9 cellular contexts compared by ENCODE assay signal in genomic region chr16:11100239-11100750, GRCh38.
DNase-seq lines count a peak whose midpoint lies in the region; TF ChIP-seq lines count a peak whose summit lies in the region.
"Had no signal": no experiment of that assay in that cellular context is flagged by ENCODE, and none has a peak within 500 bp of the region (broad histone marks: within the 10 kb centered on the region; RNA-seq: fewer than 3 reads in every experiment).

No MANE protein-coding gene starts in this region.

- no peaks in the 10 kb centered on the region for H3K27me3 ChIP-seq in OCI-LY1 (ENCODE audit: insufficient read depth, low read length)
- no peaks in the 10 kb centered on the region for H3K27me3 ChIP-seq in effector memory CD4-positive, alpha-beta T cell (replicated peaks; ENCODE audit: control insufficient read depth, insufficient read depth, low read length, poor library complexity, severe bottlenecking)

- peak overlapping the region; percentile 71 for H3K4me2 ChIP-seq in OCI-LY1 (ENCODE audit: low read length)

- H3K27ac ChIP-seq in OCI-LY1 (ENCODE audit: low read depth, low read length, poor library complexity, severe bottlenecking) (peak overlapping the region; percentile 97), urinary bladder (ENCODE audit: low read depth) (peak overlapping the region; percentile 69)
- no peak overlapping the region for H3K27ac ChIP-seq in effector memory CD4-positive, alpha-beta T cell (ENCODE audit: insufficient read depth, low read length, poor library complexity, severe bottlenecking)
- H3K27ac ChIP-seq: epithelial cell of prostate had no signal

- TF ChIP-seq CTCF in AG10803 (conservative IDR thresholded peaks at IDR 0.05; ENCODE audit: low read length) (peak; percentile 53), GM20000 (IDR thresholded peaks at IDR 0.05; ENCODE audit: extremely low read depth, missing control alignments) (no peak), OCI-LY1 (IDR thresholded peaks at IDR 0.05; ENCODE audit: low read length) (no peak)

- no peaks in the 10 kb centered on the region for H3F3A ChIP-seq in OCI-LY1 (ENCODE audit: insufficient read depth, low read length)

- H3K79me2 ChIP-seq in OCI-LY1 (ENCODE audit: insufficient read depth, low read length), result no peaks in the 10 kb centered on the region

- peaks cover 72% of the 10 kb centered on the region for H3K4me1 ChIP-seq in OCI-LY1 (ENCODE audit: insufficient read depth, low read length, severe bottlenecking)
- H3K4me1 ChIP-seq in urinary bladder (ENCODE audit: insufficient read depth), result no peaks in the 10 kb centered on the region
- H3K4me1 ChIP-seq in effector memory CD4-positive, alpha-beta T cell (ENCODE audit: control insufficient read depth, insufficient read depth, low read length, poor library complexity, severe bottlenecking), result peaks cover 10% of the 10 kb centered on the region

- no peaks in the 10 kb centered on the region for H3K27me3 Mint-ChIP-seq in dendritic cell treated with granulocyte-macrophage colony-stimulating factor and Interleukin-4, amounts not matched to agents 40 ng/mL and 50 ng/mL, for 4 days
- no peaks in the 10 kb centered on the region for H3K27me3 Mint-ChIP-seq in immature natural killer cell (ENCODE audit: low read depth in 3 of 3)

- H3K36me3 ChIP-seq in OCI-LY1 (ENCODE audit: insufficient read depth, low read length) (no peaks in the 10 kb centered on the region), urinary bladder (ENCODE audit: insufficient read depth) (no peaks in the 10 kb centered on the region)
- no peaks in the 10 kb centered on the region for H3K36me3 ChIP-seq in effector memory CD4-positive, alpha-beta T cell (ENCODE audit: control insufficient read depth, insufficient read depth, low read length)

- H3K9me2 ChIP-seq in OCI-LY1 (ENCODE audit: low read depth, low read length), result no peaks in the 10 kb centered on the region

- DNase-seq in AG10803 (ENCODE audit: low read depth) (peak; percentile 86), GM20000 (ENCODE audit: low spot score) (peak; percentile 64), midbrain (lab: John Stamatoyannopoulos, UW) (peak; percentile 16), immature natural killer cell (no peak)
- no peak for DNase-seq in effector memory CD4-positive, alpha-beta T cell

- 26% methylated on average over 6 of the region's 6 CpGs for WGBS in urinary bladder

- H3K9ac ChIP-seq in OCI-LY1 (ENCODE audit: low read length), result peak overlapping the region; percentile 76

- H2AFZ ChIP-seq in OCI-LY1 (ENCODE audit: low read length), result no peak overlapping the region

- H3K9me3 Mint-ChIP-seq in dendritic cell treated with granulocyte-macrophage colony-stimulating factor and Interleukin-4, amounts not matched to agents 40 ng/mL and 50 ng/mL, for 4 days, result no peaks in the 10 kb centered on the region
- no peaks in the 10 kb centered on the region for H3K9me3 Mint-ChIP-seq in immature natural killer cell

- H4K20me1 ChIP-seq in OCI-LY1 (ENCODE audit: insufficient read depth, low read length), result no peaks in the 10 kb centered on the region

- H3K9me3 ChIP-seq in OCI-LY1 (ENCODE audit: low read length), result no peaks in the 10 kb centered on the region
- no peaks in the 10 kb centered on the region for H3K9me3 ChIP-seq in effector memory CD4-positive, alpha-beta T cell (ENCODE audit: control insufficient read depth, low read length)

- intact Hi-C loops in dendritic cell treated with granulocyte-macrophage colony-stimulating factor and Interleukin-4, amounts not matched to agents 40 ng/mL and 50 ng/mL, for 4 days (cut with micrococcal nuclease), result no loop called here

- no peak overlapping the region for H3K4me3 ChIP-seq in AG10803 (ENCODE audit: low read length)
- peak overlapping the region; percentile 56 for H3K4me3 ChIP-seq in OCI-LY1 (ENCODE audit: low read depth, low read length, poor library complexity, severe bottlenecking)
- H3K4me3 ChIP-seq in urinary bladder (ENCODE audit: low read depth, low read length), result no peak overlapping the region
- no peak overlapping the region for H3K4me3 ChIP-seq in effector memory CD4-positive, alpha-beta T cell (ENCODE audit: insufficient read depth, low read depth, low read length, poor library complexity, severe bottlenecking)

- H3K27ac Mint-ChIP-seq in dendritic cell treated with granulocyte-macrophage colony-stimulating factor and Interleukin-4, amounts not matched to agents 40 ng/mL and 50 ng/mL, for 4 days, result peak overlapping the region; percentile 4
- H3K27ac Mint-ChIP-seq in immature natural killer cell, result peak overlapping the region in 2 of 6 donors; percentile 41 to 73

- no peak overlapping the region for H3K4me3 Mint-ChIP-seq in dendritic cell treated with granulocyte-macrophage colony-stimulating factor and Interleukin-4, amounts not matched to agents 40 ng/mL and 50 ng/mL, for 4 days
- H3K4me3 Mint-ChIP-seq in immature natural killer cell, result peak overlapping the region in 1 of 5 donors; percentile 16

- H3K4me1 Mint-ChIP-seq in dendritic cell treated with granulocyte-macrophage colony-stimulating factor and Interleukin-4, amounts not matched to agents 40 ng/mL and 50 ng/mL, for 4 days (ENCODE audit: low read depth), result peaks cover 43% of the 10 kb centered on the region
- peaks cover 18 to 26% of the 10 kb centered on the region in 2 donors for H3K4me1 Mint-ChIP-seq in immature natural killer cell

- peaks cover 54% of the 10 kb centered on the region for H3K36me3 Mint-ChIP-seq in dendritic cell treated with granulocyte-macrophage colony-stimulating factor and Interleukin-4, amounts not matched to agents 40 ng/mL and 50 ng/mL, for 4 days (ENCODE audit: low read depth)
- peaks cover 0 to 4% (median 0%) of the 10 kb centered on the region in 3 donors for H3K36me3 Mint-ChIP-seq in immature natural killer cell

Comparison
In these comparisons a context has a peak if more than half of its experiments do, and no peak if none do; other contexts are left out.
1. DNase-seq: peak in AG10803 (single experiment), GM20000 (single experiment) and midbrain (single experiment); none in effector memory CD4-positive, alpha-beta T cell (0 of 3) and immature natural killer cell (0 of 3).